Comparison of ENCODE assay signal across 20 cellular contexts in the genomic region with DNA sequence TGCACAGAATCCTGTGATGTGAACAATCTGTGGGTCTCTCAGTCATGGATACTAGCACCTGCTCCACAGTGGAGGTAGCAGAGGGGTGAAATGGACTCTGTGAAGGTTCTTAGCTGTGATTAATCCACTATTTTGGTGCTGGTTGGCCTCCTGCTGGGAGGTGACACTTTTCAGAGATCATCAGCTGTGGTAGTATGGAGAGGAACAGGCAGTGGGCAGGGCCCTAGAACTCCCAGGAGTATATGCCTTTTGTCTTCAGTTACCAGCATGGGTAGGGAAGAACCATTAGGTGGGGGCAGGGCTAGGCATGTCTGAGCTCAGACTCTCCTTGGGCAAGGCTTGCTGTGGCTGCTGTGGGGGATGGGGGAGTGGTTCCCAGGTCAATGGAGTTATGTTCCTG. TPM values are rescaled to one million over a fixed set of nuclear protein-coding genes. Genes with fewer than 3 reads are reported as not detected.
"Had no signal": no experiment of that assay in that cellular context is flagged by ENCODE, and none has a peak within 500 bp of the region (broad histone marks: within the 10 kb centered on the region; RNA-seq: fewer than 3 reads in every experiment).

No MANE protein-coding gene starts in this region.

- H3K27ac ChIP-seq: coronary artery, heart left ventricle, neural progenitor cell, ovary, right atrium auricular region had no signal

- H3K4me2 ChIP-seq: neural progenitor cell, smooth muscle cell had no signal

- H3K4me3 Mint-ChIP-seq: endodermal cell; natural killer cell treated with Interleukin-12 subunit alpha and Interleukin-12 subunit beta and Interleukin-15 and Interleukin-18, amount 100 ng/mL, for 72 hours; neural progenitor cell had no signal

- H3K36me3 Mint-ChIP-seq: natural killer cell treated with Interleukin-12 subunit alpha and Interleukin-12 subunit beta and Interleukin-15 and Interleukin-18, amount 100 ng/mL, for 72 hours; neural progenitor cell had no signal

- DNase-seq: effector CD4-positive, alpha-beta T cell; endodermal cell; heart left ventricle; hippocampal formation; islet precursor cell; mammary epithelial cell; mucosa of descending colon; nucleus accumbens; ovary; stimulated activated CD4-positive, alpha-beta T cell treated with anti-CD3 and anti-CD28 coated beads, Interleukin-2, amount 100 ng/mL, for 48 hours; stimulated activated naive CD4-positive, alpha-beta T cell treated with Interleukin-2 at 50 U/mL for 16 hours; trophoblast cell had no signal

- H2AFZ ChIP-seq: neural progenitor cell had no signal

- FAIRE-seq: endothelial cell of umbilical vein, frontal cortex had no signal

- H3K9me3 Mint-ChIP-seq: natural killer cell treated with Interleukin-12 subunit alpha and Interleukin-12 subunit beta and Interleukin-15 and Interleukin-18, amount 100 ng/mL, for 72 hours; neural progenitor cell had no signal

- H3K36me3 ChIP-seq: heart left ventricle, neural progenitor cell, ovary, right atrium auricular region had no signal

- H3K9ac ChIP-seq: neural progenitor cell had no signal

- H3K4me1 ChIP-seq: heart left ventricle, right atrium auricular region had no signal

- H3K27me3 ChIP-seq: neural progenitor cell, ovary, right atrium auricular region had no signal

- H3K4me3 ChIP-seq: coronary artery, heart left ventricle, mucosa of descending colon, neural progenitor cell, ovary, right atrium auricular region, smooth muscle cell had no signal

- ATAC-seq: heart left ventricle; left lobe of liver; mucosa of descending colon; natural killer cell treated with Interleukin-12 subunit alpha and Interleukin-12 subunit beta and Interleukin-15 and Interleukin-18, amount 100 ng/mL, for 72 hours had no signal

- H3K27ac Mint-ChIP-seq: endodermal cell; natural killer cell treated with Interleukin-12 subunit alpha and Interleukin-12 subunit beta and Interleukin-15 and Interleukin-18, amount 100 ng/mL, for 72 hours; neural progenitor cell had no signal

- H3K9me3 ChIP-seq: heart left ventricle, mucosa of descending colon, ovary, right atrium auricular region had no signal

RNA-seq across cellular contexts. Expression of a gene that starts 54.0 kb away (rescaled TPM):
- total RNA-seq: endodermal cell; frontal cortex; natural killer cell treated with Interleukin-12 subunit alpha and Interleukin-12 subunit beta and Interleukin-15 and Interleukin-18, amount 100 ng/mL, for 72 hours had no signal
